Comparison of ENCODE assay signal across 33 cellular contexts in the genomic region with DNA sequence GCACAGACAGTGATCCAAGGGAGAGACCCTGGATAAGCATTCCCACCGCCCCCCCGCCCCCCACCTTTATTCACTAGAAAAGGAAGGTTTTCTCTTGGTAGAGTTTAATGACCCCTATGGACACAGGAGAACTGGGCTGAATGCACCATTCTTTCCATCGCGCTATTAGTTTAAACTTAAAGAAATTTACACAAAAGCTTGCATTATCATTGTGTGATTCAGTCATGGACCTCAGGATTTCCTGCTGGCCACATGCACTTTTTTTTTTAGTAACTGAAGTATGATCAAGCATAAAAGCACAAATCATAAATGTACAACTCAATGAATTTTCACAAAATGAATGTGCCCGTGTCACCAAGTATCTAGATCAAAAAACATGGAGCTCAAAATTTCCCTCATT.
"Had no signal": no experiment of that assay in that cellular context is flagged by ENCODE, and none has a peak within 500 bp of the region (broad histone marks: within the 10 kb centered on the region; RNA-seq: fewer than 3 reads in every experiment).

No MANE protein-coding gene starts in this region.

- H3K4me2 ChIP-seq: smooth muscle cell had no signal

- H3K4me3 Mint-ChIP-seq: naive B cell; naive thymus-derived CD8-positive, alpha-beta T cell; natural killer cell treated with Interleukin-12 subunit alpha and Interleukin-12 subunit beta and Interleukin-15 and Interleukin-18, amount 100 ng/mL, for 72 hours; nephron progenitor cell; stimulated activated memory B cell treated with anti-CD40 and anti-IgM and Interleukin-4, amounts not matched to agents 10 μg/mL and 1 μg/mL and 100 μg/mL, for 72 hours; stimulated activated naive CD8-positive, alpha-beta T cell treated with anti-CD3 and anti-CD28 coated beads, Interleukin-15, amount 100 ng/mL, for 72 hours; type B pancreatic cell had no signal

- H3K9me3 Mint-ChIP-seq: naive B cell; naive thymus-derived CD8-positive, alpha-beta T cell; natural killer cell treated with Interleukin-12 subunit alpha and Interleukin-12 subunit beta and Interleukin-15 and Interleukin-18, amount 100 ng/mL, for 72 hours; stimulated activated memory B cell treated with anti-CD40 and anti-IgM and Interleukin-4, amounts not matched to agents 10 μg/mL and 1 μg/mL and 100 μg/mL, for 72 hours; stimulated activated naive CD8-positive, alpha-beta T cell treated with anti-CD3 and anti-CD28 coated beads, Interleukin-15, amount 100 ng/mL, for 72 hours; type B pancreatic cell had no signal

- DNase-seq: naive B cell; naive thymus-derived CD8-positive, alpha-beta T cell; nephron progenitor cell; nucleus accumbens; ovary; posterior cingulate gyrus; psoas muscle; right cardiac atrium; spleen; stimulated activated CD4-positive, alpha-beta T cell treated with anti-CD3 and anti-CD28 coated beads, Interleukin-12 subunit alpha, Interleukin-12 subunit beta, amount 100 ng/mL, for 4 hours; stimulated activated CD4-positive, alpha-beta T cell treated with anti-CD3 and anti-CD28 coated beads, Interleukin-1b, Interleukin-23, amount 100 ng/mL, for 48 hours; stimulated activated CD4-positive, alpha-beta T cell treated with anti-CD3 and anti-CD28 coated beads, Interleukin-4, amount 100 ng/mL, for 1 hour; stimulated activated CD4-positive, alpha-beta T cell treated with anti-CD3 and anti-CD28 coated beads, Interleukin-4, amount 100 ng/mL, for 4 hours; stimulated activated CD8-positive, alpha-beta memory T cell treated with anti-CD3 and anti-CD28 coated beads, Interleukin-4, amount 100 ng/mL, for 48 hours; stimulated activated naive CD4-positive, alpha-beta T cell; stimulated activated naive CD8-positive, alpha-beta T cell treated with anti-CD3 and anti-CD28 coated beads, Interleukin-15, amount 100 ng/mL, for 72 hours; stimulated activated naive CD8-positive, alpha-beta T cell treated with anti-CD3 and anti-CD28 coated beads, Interleukin-15, Interleukin-2, amounts not matched to agents 100 U/mL and 50 U/mL, for 24 hours; substantia nigra; testis; transverse colon; upper lobe of right lung; uterus had no signal

- H3K9me3 ChIP-seq: neutrophil, ovary, psoas muscle, spleen, suprapubic skin, testis, tibial artery, transverse colon, upper lobe of right lung, uterus had no signal

- H3K79me2 ChIP-seq: parathyroid adenoma had no signal

- H2AFZ ChIP-seq: parathyroid adenoma had no signal

- H3K4me1 ChIP-seq: parathyroid adenoma, psoas muscle, spleen, suprapubic skin, testis, tibial artery, transverse colon, upper lobe of right lung, uterus had no signal

- H3K27me3 ChIP-seq: ovary, testis, uterus had no signal

- H3K27ac Mint-ChIP-seq: naive B cell; naive thymus-derived CD8-positive, alpha-beta T cell; natural killer cell treated with Interleukin-12 subunit alpha and Interleukin-12 subunit beta and Interleukin-15 and Interleukin-18, amount 100 ng/mL, for 72 hours; nephron progenitor cell; progenitor cell of endocrine pancreas; stimulated activated memory B cell treated with anti-CD40 and anti-IgM and Interleukin-4, amounts not matched to agents 10 μg/mL and 1 μg/mL and 100 μg/mL, for 72 hours; stimulated activated naive CD8-positive, alpha-beta T cell treated with anti-CD3 and anti-CD28 coated beads, Interleukin-15, amount 100 ng/mL, for 72 hours; type B pancreatic cell had no signal

- ATAC-seq: naive thymus-derived CD8-positive, alpha-beta T cell; natural killer cell treated with Interleukin-12 subunit alpha and Interleukin-12 subunit beta and Interleukin-15 and Interleukin-18, amount 100 ng/mL, for 72 hours; psoas muscle; right cardiac atrium; sciatic nerve; stimulated activated memory B cell treated with anti-CD40 and anti-IgM and Interleukin-4, amounts not matched to agents 10 μg/mL and 1 μg/mL and 100 μg/mL, for 72 hours; stimulated activated naive CD8-positive, alpha-beta T cell treated with anti-CD3 and anti-CD28 coated beads, Interleukin-15, amount 100 ng/mL, for 72 hours; stimulated activated naive CD8-positive, alpha-beta T cell treated with anti-CD3 and anti-CD28 coated beads, Interleukin-15, Interleukin-2, amounts not matched to agents 100 U/mL and 50 U/mL, for 24 hours; upper lobe of right lung had no signal

- H3K4me1 Mint-ChIP-seq: stimulated activated memory B cell treated with anti-CD40 and anti-IgM and Interleukin-4, amounts not matched to agents 10 μg/mL and 1 μg/mL and 100 μg/mL, for 72 hours; stimulated activated naive CD8-positive, alpha-beta T cell treated with anti-CD3 and anti-CD28 coated beads, Interleukin-15, amount 100 ng/mL, for 72 hours had no signal

- H3K4me3 ChIP-seq: ovary, psoas muscle, skin epidermis, smooth muscle cell, spleen, suprapubic skin, testis, tibial artery, transverse colon, upper lobe of right lung, uterus had no signal

- H3K27ac ChIP-seq: neutrophil, ovary, parathyroid adenoma, psoas muscle, skin epidermis, spleen, suprapubic skin, testis, tibial artery, transverse colon, upper lobe of right lung, uterus had no signal

- H3K36me3 ChIP-seq: neutrophil, ovary, spleen, suprapubic skin, tibial artery, transverse colon, upper lobe of right lung, uterus had no signal

- H3K36me3 Mint-ChIP-seq: naive B cell; naive thymus-derived CD8-positive, alpha-beta T cell; natural killer cell treated with Interleukin-12 subunit alpha and Interleukin-12 subunit beta and Interleukin-15 and Interleukin-18, amount 100 ng/mL, for 72 hours; stimulated activated memory B cell treated with anti-CD40 and anti-IgM and Interleukin-4, amounts not matched to agents 10 μg/mL and 1 μg/mL and 100 μg/mL, for 72 hours; type B pancreatic cell had no signal
